In the genomic region with DNA sequence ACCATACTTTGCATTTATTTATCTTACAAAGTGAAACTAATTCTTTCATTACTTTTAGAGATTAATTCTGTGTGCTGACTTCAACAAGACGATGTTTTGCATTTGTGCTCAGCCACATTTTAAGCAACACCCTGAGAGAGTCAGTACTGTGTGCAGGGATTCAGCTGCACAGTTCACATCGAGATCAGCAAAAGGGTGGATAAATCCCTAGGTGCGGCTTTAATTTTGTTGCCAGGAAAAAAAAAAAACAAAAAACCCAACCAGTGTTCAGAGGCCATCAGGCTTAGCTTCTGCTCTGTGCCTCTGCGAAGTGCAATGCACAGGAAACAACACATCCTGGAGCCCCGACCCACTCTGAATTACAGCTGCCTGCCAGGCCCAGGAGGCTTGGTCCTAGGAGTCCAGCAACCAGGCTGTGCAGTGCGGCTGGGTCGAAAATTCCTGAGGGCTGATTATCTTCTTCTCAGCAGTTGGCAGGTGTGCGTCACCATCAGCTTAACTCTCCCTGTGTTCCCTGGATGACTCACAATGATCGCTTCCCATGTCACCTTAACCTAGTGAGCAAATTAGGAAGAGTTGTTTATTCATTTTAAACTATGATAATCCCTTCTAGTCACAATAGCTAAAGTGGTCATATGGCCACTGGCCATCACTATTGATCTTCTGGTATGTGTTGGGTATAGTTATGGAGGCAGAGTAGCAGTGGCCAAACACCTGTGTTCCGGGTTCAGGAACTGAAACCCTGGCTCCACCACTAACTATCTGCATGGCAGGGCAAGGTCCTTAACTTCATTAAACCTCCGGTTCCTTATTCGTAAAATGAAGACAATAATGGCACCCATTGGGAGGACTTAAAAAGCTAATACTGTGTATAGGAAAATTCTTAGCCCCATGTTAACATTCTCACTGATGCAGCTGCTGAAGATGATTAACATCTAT, we compare ENCODE assay signal across 13 cellular contexts. TPM values are rescaled to one million over a fixed set of nuclear protein-coding genes. Genes with fewer than 3 reads are reported as not detected.
DNase-seq lines count a peak whose midpoint lies in the region; ATAC-seq and TF ChIP-seq lines count a peak whose summit lies in the region.
"Had no signal": no experiment of that assay in that cellular context is flagged by ENCODE, and none has a peak within 500 bp of the region (broad histone marks: within the 10 kb centered on the region; RNA-seq: fewer than 3 reads in every experiment).

No MANE protein-coding gene starts in this region.

- H3K4me3 Mint-ChIP-seq in Calu3 (ENCODE audit: low read depth, unreplicated experiment) = no peak overlapping the region

- H3K9me3 Mint-ChIP-seq in Calu3 (ENCODE audit: low read depth, unreplicated experiment) = no peaks in the 10 kb centered on the region
- no peaks in the 10 kb centered on the region for H3K9me3 Mint-ChIP-seq in activated naive CD4-positive, alpha-beta T cell treated with anti-CD3 and anti-CD28 coated beads, Interleukin-2, amount 50 U/mL, for 72 hours

- DNase-seq in Calu3 (peak; percentile 67), astrocyte of the cerebellum (ENCODE audit: low read depth) (peak; percentile 40), putamen (ENCODE audit: low spot score) (no peak), NCI-H2029 treated with DMSO at 0.1 percent for 48 hours (lab: John Stamatoyannopoulos, UW) (no peak), NCI-H2227 treated with DMSO at 0.1 percent for 48 hours (lab: John Stamatoyannopoulos, UW) (no peak)
- no peak for DNase-seq in activated naive CD4-positive, alpha-beta T cell treated with anti-CD3 and anti-CD28 coated beads, Interleukin-2, amount 50 U/mL, for 72 hours (ENCODE audit: low spot score in 2 of 2)
- DNase-seq: activated gamma-delta T cell, lower lobe of right lung, SK-N-SH had no signal

- H3K36me3 Mint-ChIP-seq in Calu3 (ENCODE audit: insufficient read depth, unreplicated experiment) = no peaks in the 10 kb centered on the region
- H3K36me3 Mint-ChIP-seq in activated naive CD4-positive, alpha-beta T cell treated with anti-CD3 and anti-CD28 coated beads, Interleukin-2, amount 50 U/mL, for 72 hours = no peaks in the 10 kb centered on the region

- CTCF ChIA-PET in Calu3 (lab: Charles Lee) = interaction anchor here (0.7 to 0.9 kb wide), 4 partner anchors 15 to 181 kb away, joined by 3 read pairs; no protein-coding TSS in a partner anchor

- no peak overlapping the region for H3K4me3 ChIP-seq in astrocyte of the cerebellum (ENCODE audit: low read depth, low read length)
- H3K4me3 ChIP-seq: lower lobe of right lung had no signal

- in situ Hi-C loops in astrocyte of the cerebellum (cut with HindIII; ENCODE audit: low sequenced_read_pairs) = no loop called here

- H3K27me3 Mint-ChIP-seq in Calu3 (ENCODE audit: unreplicated experiment) = no peaks in the 10 kb centered on the region

- no peaks in the 10 kb centered on the region for H3K4me1 Mint-ChIP-seq in Calu3 (ENCODE audit: low read depth, unreplicated experiment)

- TF ChIP-seq CTCF in Calu3 (IDR thresholded peaks at IDR 0.05; ENCODE audit: unreplicated experiment) (no peak), astrocyte of the cerebellum (IDR thresholded peaks at IDR 0.05; ENCODE audit: low read depth, low read length, missing control alignments) (no peak)

- no TSS peak for BruUV-seq in Calu3 (replicated peaks; lab: Mats Ljungman, UMichigan)

- H3K27ac Mint-ChIP-seq in Calu3 (ENCODE audit: unreplicated experiment) = no peak overlapping the region
- H3K27ac Mint-ChIP-seq in activated naive CD4-positive, alpha-beta T cell treated with anti-CD3 and anti-CD28 coated beads, Interleukin-2, amount 50 U/mL, for 72 hours = no peak overlapping the region

- intact Hi-C loops in Calu3 (cut with micrococcal nuclease; ENCODE audit: unreplicated experiment) = no loop called here

- ATAC-seq in GM21423 (IDR thresholded peaks at IDR 0.05; ENCODE audit: unreplicated experiment) (peak; percentile 77), HG03159 (IDR thresholded peaks at IDR 0.05; ENCODE audit: unreplicated experiment) (peak; percentile 92)
- ATAC-seq in activated naive CD4-positive, alpha-beta T cell treated with anti-CD3 and anti-CD28 coated beads, Interleukin-2, amount 50 U/mL, for 72 hours = no peak
- ATAC-seq: lower lobe of right lung had no signal

RNA-seq across cellular contexts. Expression of gene NDUFB6, which starts 31.2 kb away (rescaled TPM):
- 48.1 and 49.6 TPM in 2 replicates for total RNA-seq in Calu3 (2022)
- 10 to 100 TPM; 42.9 to 83.9 TPM for total RNA-seq in activated naive CD4-positive, alpha-beta T cell treated with anti-CD3 and anti-CD28 coated beads, Interleukin-2, amount 50 U/mL, for 72 hours

RNA-seq across cellular contexts. Expression of gene TAF1L, which starts 31.3 kb away (rescaled TPM):
- total RNA-seq in Calu3 (2022) = not detected in 2 replicates
- not detected for total RNA-seq in activated naive CD4-positive, alpha-beta T cell treated with anti-CD3 and anti-CD28 coated beads, Interleukin-2, amount 50 U/mL, for 72 hours
- total RNA-seq: endothelial cell of umbilical vein, LHCN-M2, lower lobe of right lung had no signal

RNA-seq across cellular contexts. Expression of gene TOPORS, which starts 51.8 kb away (rescaled TPM):
- total RNA-seq in Calu3 (2022) = 13.8 TPM in 2 replicates
- total RNA-seq in activated naive CD4-positive, alpha-beta T cell treated with anti-CD3 and anti-CD28 coated beads, Interleukin-2, amount 50 U/mL, for 72 hours = 10 to 100 TPM; 14.1 to 20.9 TPM

RNA-seq across cellular contexts. Expression of gene SMIM27, which starts 52.1 kb away (rescaled TPM):
- 4.1 and 4.4 TPM in 2 replicates for total RNA-seq in Calu3 (2022)
- 10 to 100 TPM; 15.3 to 19.5 TPM for total RNA-seq in activated naive CD4-positive, alpha-beta T cell treated with anti-CD3 and anti-CD28 coated beads, Interleukin-2, amount 50 U/mL, for 72 hours

Comparison
In these comparisons a context has a peak if more than half of its experiments do, and no peak if none do; other contexts are left out.
1. DNase-seq: peak in Calu3 (single experiment) and astrocyte of the cerebellum (single experiment); none in putamen (single experiment), NCI-H2029 treated with DMSO at 0.1 percent for 48 hours (single experiment), activated naive CD4-positive, alpha-beta T cell treated with anti-CD3 and anti-CD28 coated beads, Interleukin-2, amount 50 U/mL, for 72 hours (0 of 2) and NCI-H2227 treated with DMSO at 0.1 percent for 48 hours (single experiment).
2. ATAC-seq: peak in GM21423 (single experiment) and HG03159 (single experiment); none in activated naive CD4-positive, alpha-beta T cell treated with anti-CD3 and anti-CD28 coated beads, Interleukin-2, amount 50 U/mL, for 72 hours (0 of 2).